ENCODE assay signal across 27 cellular contexts in the genomic region with DNA sequence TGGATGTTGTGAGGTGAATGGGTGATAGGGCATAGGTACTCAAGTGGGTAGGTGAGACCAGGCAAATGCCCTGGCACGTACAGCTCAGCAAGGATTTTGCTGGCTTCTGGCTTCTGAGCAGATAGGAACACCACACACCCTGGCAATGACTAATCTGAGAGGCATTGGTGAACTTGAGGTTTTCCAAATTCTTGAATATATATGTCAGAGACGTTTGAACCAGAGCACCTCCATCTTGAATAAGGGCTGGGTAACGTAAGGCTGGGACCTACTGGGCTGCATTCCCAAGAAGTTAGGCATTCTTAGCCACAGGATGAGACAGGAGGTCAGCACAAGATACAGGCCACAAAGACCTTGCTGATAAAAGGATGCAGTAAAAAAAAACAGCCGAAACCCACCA.
DNase-seq lines count a peak whose midpoint lies in the region; FAIRE-seq and TF ChIP-seq lines count a peak whose summit lies in the region.
"Had no signal": no experiment of that assay in that cellular context is flagged by ENCODE, and none has a peak within 500 bp of the region (broad histone marks: within the 10 kb centered on the region; RNA-seq: fewer than 3 reads in every experiment).

No MANE protein-coding gene starts in this region.

- no peaks in the 10 kb centered on the region for H3K9me3 ChIP-seq in breast epithelium
- H3K9me3 ChIP-seq: Caco-2, suprapubic skin had no signal

- intact Hi-C loops in MCF 10A (cut with micrococcal nuclease) = no loop called here
- intact Hi-C loops in breast epithelium (cut with DNase I; ENCODE audit: low total_unique reads) = no loop called here

- no peak for FAIRE-seq in bronchial epithelial cell (lab: Jason Lieb, UNC)
- FAIRE-seq in urothelium cell line (lab: Jason Lieb, UNC) = no peak
- FAIRE-seq: G401.6 had no signal

- CTCF ChIA-PET in MCF 10A (lab: Yijun Ruan, JAX) = interaction anchor here (0.7 kb wide), 1 partner anchor 205 kb away, joined by 3 read pairs; no protein-coding TSS in a partner anchor
- CTCF ChIA-PET in RWPE1 (lab: Yijun Ruan, JAX) = no interaction called here

- no peaks in the 10 kb centered on the region for H3K27me3 ChIP-seq in breast epithelium
- H3K27me3 ChIP-seq in bronchial epithelial cell (ENCODE audit: control insufficient read depth, insufficient read depth, low read length) = no peaks in the 10 kb centered on the region
- H3K27me3 ChIP-seq: suprapubic skin had no signal

- H3K27ac Mint-ChIP-seq in MCF 10A (ENCODE audit: low read depth, unreplicated experiment) = peak overlapping the region; percentile 33
- H3K27ac Mint-ChIP-seq: activated CD4-positive, alpha-beta memory T cell treated with anti-CD3 and anti-CD28 coated beads, Interleukin-2, amount 10 ng/mL, durations not matched to agents 7 days and 5 days; activated T-helper 1 cell treated with anti-CD3 and anti-CD28 coated beads, Interleukin-12 subunit alpha, Interleukin-12 subunit beta, Interleukin-2, Interleukin-4 antibody, amounts not matched to agents 30 ng/mL and 10 ng/mL and 1 ng/mL, durations not matched to agents 14 hours and 24 hours and 36 hours; naive thymus-derived CD8-positive, alpha-beta T cell; T-helper 17 cell had no signal

- peaks cover 9% of the 10 kb centered on the region for H3K4me1 Mint-ChIP-seq in MCF 10A (ENCODE audit: insufficient read depth, unreplicated experiment)
- H3K4me1 Mint-ChIP-seq: activated CD4-positive, alpha-beta memory T cell treated with anti-CD3 and anti-CD28 coated beads, Interleukin-2, amount 10 ng/mL, durations not matched to agents 7 days and 5 days; naive thymus-derived CD8-positive, alpha-beta T cell; T-helper 17 cell had no signal

- DNase-seq in MCF 10A (ENCODE audit: unreplicated experiment) (no peak), breast epithelium (ENCODE audit: low spot score in 2 of 2) (no peak), bronchial epithelial cell (ENCODE audit: low read depth) (peak; percentile 89), islet precursor cell (peak; percentile 77), urothelium cell line (ENCODE audit: low spot score) (peak; percentile 20), RWPE1 (ENCODE audit: low spot score) (no peak), SHP77 treated with DMSO at 0.1 percent for 48 hours (lab: John Stamatoyannopoulos, UW) (no peak)
- DNase-seq in activated CD4-positive, CD25-positive, alpha-beta regulatory T cell treated with anti-CD3 and anti-CD28 coated beads, Interleukin-2, amount 50 U/mL, for 72 hours = no peak
- DNase-seq: activated CD4-positive, alpha-beta memory T cell treated with anti-CD3 and anti-CD28 coated beads, Interleukin-2, amount 10 ng/mL, durations not matched to agents 7 days and 5 days; activated CD4-positive, alpha-beta T cell treated with anti-CD3 and anti-CD28 coated beads for 1 hour; activated CD8-positive, alpha-beta memory T cell treated with anti-CD3 and anti-CD28 coated beads, Interleukin-2, amount 50 U/mL, for 4 hours; activated naive CD4-positive, alpha-beta T cell treated with anti-CD3 and anti-CD28 coated beads, Interleukin-2, amount 50 U/mL, for 16 hours; Caco-2; DMS79; naive thymus-derived CD8-positive, alpha-beta T cell; NCI-H1105; NCI-H187; NCI-H2171 treated with DMSO at 0.1 percent for 48 hours; NCI-H510A treated with DMSO at 0.1 percent for 48 hours; occipital lobe; stimulated activated naive CD4-positive, alpha-beta T cell treated with Interleukin-2 at 50 U/mL for 16 hours; T-helper 17 cell had no signal

- H3K36me3 Mint-ChIP-seq in MCF 10A (ENCODE audit: insufficient read depth, unreplicated experiment) = no peaks in the 10 kb centered on the region
- H3K36me3 Mint-ChIP-seq: naive thymus-derived CD8-positive, alpha-beta T cell had no signal

- TF ChIP-seq POLR2A in breast epithelium (IDR thresholded peaks at IDR 0.05) = no peak

- TF ChIP-seq CTCF in MCF 10A (IDR thresholded peaks at IDR 0.05; ENCODE audit: unreplicated experiment) (no peak), breast epithelium (IDR thresholded peaks at IDR 0.05) (no peak), bronchial epithelial cell (IDR thresholded peaks at IDR 0.05; ENCODE audit: insufficient read depth, low read length, severe bottlenecking) (no peak), RWPE1 (conservative IDR thresholded peaks at IDR 0.05; ENCODE audit: low read depth) (no peak)

- POLR2A ChIA-PET in MCF 10A (lab: Yijun Ruan, JAX) = no interaction called here
- POLR2A ChIA-PET in RWPE1 (lab: Yijun Ruan, JAX; ENCODE audit: low non-redundant PET) = no interaction called here

- no peaks in the 10 kb centered on the region for H3K4me1 ChIP-seq in breast epithelium
- H3K4me1 ChIP-seq: Caco-2, suprapubic skin had no signal

- no TSS peak for BruUV-seq in MCF 10A (replicated peaks; lab: Mats Ljungman, UMichigan)

- H3K4me3 ChIP-seq in breast epithelium (no peak overlapping the region), bronchial epithelial cell (ENCODE audit: low read depth, low read length) (no peak overlapping the region)
- H3K4me3 ChIP-seq: suprapubic skin had no signal

- H3K9me3 Mint-ChIP-seq in MCF 10A (ENCODE audit: unreplicated experiment) = no peaks in the 10 kb centered on the region
- H3K9me3 Mint-ChIP-seq: activated CD4-positive, alpha-beta memory T cell treated with anti-CD3 and anti-CD28 coated beads, Interleukin-2, amount 10 ng/mL, durations not matched to agents 7 days and 5 days; activated T-helper 1 cell treated with anti-CD3 and anti-CD28 coated beads, Interleukin-12 subunit alpha, Interleukin-12 subunit beta, Interleukin-2, Interleukin-4 antibody, amounts not matched to agents 30 ng/mL and 10 ng/mL and 1 ng/mL, durations not matched to agents 14 hours and 24 hours and 36 hours; naive thymus-derived CD8-positive, alpha-beta T cell had no signal

- H3K27me3 Mint-ChIP-seq in MCF 10A (ENCODE audit: insufficient read depth, unreplicated experiment) = no peaks in the 10 kb centered on the region
- H3K27me3 Mint-ChIP-seq: activated CD4-positive, alpha-beta memory T cell treated with anti-CD3 and anti-CD28 coated beads, Interleukin-2, amount 10 ng/mL, durations not matched to agents 7 days and 5 days had no signal

- H3K27ac ChIP-seq in breast epithelium (no peak overlapping the region), RWPE1 (no peak overlapping the region)
- H3K27ac ChIP-seq: 22Rv1, C4-2B, suprapubic skin had no signal

- H3K4me3 Mint-ChIP-seq in MCF 10A (ENCODE audit: unreplicated experiment) = no peak overlapping the region
- H3K4me3 Mint-ChIP-seq: activated CD4-positive, alpha-beta memory T cell treated with anti-CD3 and anti-CD28 coated beads, Interleukin-2, amount 10 ng/mL, durations not matched to agents 7 days and 5 days; activated T-helper 1 cell treated with anti-CD3 and anti-CD28 coated beads, Interleukin-12 subunit alpha, Interleukin-12 subunit beta, Interleukin-2, Interleukin-4 antibody, amounts not matched to agents 30 ng/mL and 10 ng/mL and 1 ng/mL, durations not matched to agents 14 hours and 24 hours and 36 hours; naive thymus-derived CD8-positive, alpha-beta T cell; T-helper 17 cell had no signal

- H3K36me3 ChIP-seq in breast epithelium (no peaks in the 10 kb centered on the region), bronchial epithelial cell (ENCODE audit: control insufficient read depth, insufficient read depth, low read length) (no peaks in the 10 kb centered on the region)
- H3K36me3 ChIP-seq: suprapubic skin had no signal

Comparison
In these comparisons a context has a peak if more than half of its experiments do, and no peak if none do; other contexts are left out.
1. DNase-seq: peak in bronchial epithelial cell (single experiment), islet precursor cell (single experiment) and urothelium cell line (single experiment); none in MCF 10A (single experiment), breast epithelium (0 of 2), activated CD4-positive, CD25-positive, alpha-beta regulatory T cell treated with anti-CD3 and anti-CD28 coated beads, Interleukin-2, amount 50 U/mL, for 72 hours (single experiment), RWPE1 (single experiment) and SHP77 treated with DMSO at 0.1 percent for 48 hours (single experiment).